Comparison of ENCODE assay signal across 1 cellular context in genomic region chr22:20064545-20065262, GRCh38.
TF ChIP-seq lines count a peak whose summit lies in the region.

No MANE protein-coding gene starts in this region.

TF ChIP-seq in K562, 482 proteins besides CTCF, POLR2A, EP300 and RAD21:
- TF ChIP-seq SUPT5H (IDR thresholded peaks at IDR 0.05) (peak; percentile 45; the same call in 1 of the 2 replicates), HES1 (IDR thresholded peaks at IDR 0.05; ENCODE audit: low read depth) (no peak), ZNF639 (CRISPR knock-in tag; conservative IDR thresholded peaks at IDR 0.05 in 1 of 2, IDR thresholded peaks at IDR 0.05 in 1 of 2) (no peak), RBFOX2 (IDR thresholded peaks at IDR 0.05; ENCODE audit: low read depth, low read length) (0 out of 2 replicates have a peak, but pooled peaks have one; percentile 3), NFIX (CRISPR knock-in tag; IDR thresholded peaks at IDR 0.05; ENCODE audit: low read depth) (no peak), CHD7 (IDR thresholded peaks at IDR 0.05; ENCODE audit: low read depth, low read length) (peak; percentile 40), RUNX1 (IDR thresholded peaks at IDR 0.05; ENCODE audit: low read depth) (no peak), SIN3B (IDR thresholded peaks at IDR 0.05; ENCODE audit: low read depth) (no peak), ID3 (CRISPR knock-in tag; IDR thresholded peaks at IDR 0.05) (no peak), ID3 (tag; IDR thresholded peaks at IDR 0.05) (0 out of 2 replicates have a peak, but pooled peaks have one; percentile 32), WHSC1 (IDR thresholded peaks at IDR 0.05; ENCODE audit: low read length) (peak; percentile 14), ZBTB33 (CRISPR knock-in tag; IDR thresholded peaks at IDR 0.05) (no peak), POLR2G (IDR thresholded peaks at IDR 0.05; ENCODE audit: low read depth, low read length) (0 out of 2 replicates have a peak, but pooled peaks have one; percentile 17), REST (CRISPR knock-in tag; IDR thresholded peaks at IDR 0.05; ENCODE audit: low read depth) (no peak), ZBTB11 (CRISPR knock-in tag; IDR thresholded peaks at IDR 0.05) (no peak), MYNN (IDR thresholded peaks at IDR 0.05) (0 out of 2 replicates have a peak, but pooled peaks have one; percentile 61), MYNN (CRISPR knock-in tag; IDR thresholded peaks at IDR 0.05) (no peak), CGGBP1 (CRISPR knock-in tag; IDR thresholded peaks at IDR 0.05) (no peak), FOXJ3 (CRISPR knock-in tag; IDR thresholded peaks at IDR 0.05) (no peak), RAD51 (IDR thresholded peaks at IDR 0.05; ENCODE audit: borderline replicate concordance, low read depth) (no peak), ZNF740 (CRISPR knock-in tag; IDR thresholded peaks at IDR 0.05) (no peak), ZNF740 (tag; IDR thresholded peaks at IDR 0.05) (no peak), PRMT5 (CRISPR knock-in tag; IDR thresholded peaks at IDR 0.05) (peak; percentile 7; the same call in 1 of the 2 replicates), FIP1L1 (IDR thresholded peaks at IDR 0.05; ENCODE audit: low read depth, low read length, poor library complexity, severe bottlenecking) (no peak), MEF2D (tag; conservative IDR thresholded peaks at IDR 0.05; ENCODE audit: low read depth) (no peak), YY1 (IDR thresholded peaks at IDR 0.05; ENCODE audit: borderline replicate concordance in 1 of 3, control insufficient read depth in 1 of 3, extremely low read depth in 1 of 3, insufficient read depth in 3 of 3, insufficient read length in 1 of 3, insufficient replicate concordance in 2 of 3, low read depth in 1 of 3, low read length in 2 of 3) (peak in 1 of 3 experiments; percentile 4), PHB (CRISPR knock-in tag; IDR thresholded peaks at IDR 0.05) (peak; percentile 74; the same call in 1 of the 2 replicates), ZNF57 (CRISPR knock-in tag; IDR thresholded peaks at IDR 0.05) (no peak)
TF ChIP-seq in K562: peak in this region for 10.
